In the genomic region with DNA sequence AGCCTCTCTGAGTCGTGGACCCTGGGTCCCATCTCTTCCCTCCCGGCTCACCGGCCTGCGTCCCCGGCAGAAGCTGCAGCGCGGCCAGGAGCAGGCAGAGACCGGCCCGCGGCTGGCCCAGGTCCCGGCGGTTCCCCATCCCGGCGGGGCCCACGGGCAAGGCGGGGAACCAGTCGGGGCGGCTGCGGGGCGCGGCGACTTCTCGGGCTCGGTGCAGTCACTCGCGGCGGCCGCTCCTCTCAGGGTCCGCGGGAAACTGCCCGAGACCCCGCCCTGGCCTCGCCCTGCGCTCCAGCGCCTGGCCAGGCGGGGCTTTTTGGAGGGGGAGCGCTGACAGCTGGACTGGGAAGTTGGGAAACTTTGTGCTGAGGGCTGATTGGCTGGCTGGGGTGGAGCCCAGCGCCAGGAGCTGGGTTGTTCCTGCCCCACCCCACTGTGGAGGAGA, we compare ENCODE assay signal across 9 cellular contexts. TPM values are rescaled to one million over a fixed set of nuclear protein-coding genes. Genes with fewer than 3 reads are reported as not detected.
DNase-seq lines count a peak whose midpoint lies in the region; ATAC-seq and TF ChIP-seq lines count a peak whose summit lies in the region.
"Had no signal": no experiment of that assay in that cellular context is flagged by ENCODE, and none has a peak within 500 bp of the region (broad histone marks: within the 10 kb centered on the region; RNA-seq: fewer than 3 reads in every experiment).

A gene (minus strand): TSS at position 258 of the 445 bp plus-strand sequence. CDS start 119 bp downstream, at position 139.

- 0 to 2% methylated on average over 1 to 20 of the region's 38 CpGs for WGBS in testis, 2 donors

- no peak within 1 kb of the TSS for H3K9ac ChIP-seq in HCT116 (ENCODE audit: low read length)

- DNase-seq in HCT116 (ENCODE audit: low read depth, low spot score): no peak
- peak; percentile 20 for DNase-seq in left kidney (ENCODE audit: low read depth, low spot score)
- peak; percentile 46 for DNase-seq in testis
- DNase-seq in NCI-H1092 (lab: John Stamatoyannopoulos, UW): no peak
- DNase-seq in NCI-H82 treated with DMSO at 0.1 percent for 48 hours (lab: John Stamatoyannopoulos, UW; ENCODE audit: unreplicated experiment): no peak

- H4K20me1 ChIP-seq in HCT116 (ENCODE audit: insufficient read depth): no peaks in the 10 kb centered on the region

- POLR2A ChIA-PET in HCT116 (lab: Charles Lee): no interaction called here

- H2AFZ ChIP-seq in HCT116 (ENCODE audit: low read depth, low read length, poor library complexity, severe bottlenecking): no peak within 1 kb of the TSS

- CTCF ChIA-PET in HCT116 (lab: Charles Lee): interaction anchor here (0.6 to 1.6 kb wide), 3 partner anchors 10 to 210 kb away, joined by 4 to 7 read pairs (median 6); no protein-coding TSS in a partner anchor

- H3K27me3 ChIP-seq in HCT116 (ENCODE audit: insufficient read depth, low read length) (peaks cover 51% of the 10 kb centered on the region), testis (no peaks in the 10 kb centered on the region)

- TF ChIP-seq CTCF in HCT116 (IDR thresholded peaks at IDR 0.05 in 2 of 3, conservative IDR thresholded peaks at IDR 0.05 in 1 of 3; ENCODE audit: borderline replicate concordance in 1 of 3, insufficient read depth in 1 of 3, low read depth in 2 of 3, low read length in 2 of 3) (no peak), testis (IDR thresholded peaks at IDR 0.05) (no peak)

- H3K27ac ChIP-seq in HCT116 (ENCODE audit: low read depth, low read length): no peak within 1 kb of the TSS
- peak within 1 kb of the TSS; percentile 19 for H3K27ac ChIP-seq in cingulate gyrus (ENCODE audit: low read depth, low read length)
- no peak within 1 kb of the TSS for H3K27ac ChIP-seq in testis
- H3K27ac ChIP-seq: VCaP had no signal

- intact Hi-C loops in HCT116 (cut with micrococcal nuclease) (no loop called here), testis (cut with DNase I; ENCODE audit: low total_unique reads) (no loop called here)

- H3K4me1 ChIP-seq in HCT116 (ENCODE audit: control insufficient read depth in 1 of 2, insufficient read depth in 2 of 2, low read length in 2 of 2) (peaks cover 0 to 23% of the 10 kb centered on the region in 2 experiments; a peak in 2 of 4 replicates), testis (peaks cover 44% of the 10 kb centered on the region)

- RAD21 ChIA-PET in HCT116 (lab: Charles Lee; ENCODE audit: low non-redundant PET in 1 of 2, low total read pairs in 2 of 2, uncharacterized antibody in 2 of 2, unreplicated experiment in 2 of 2): no interaction called here

- H3K36me3 ChIP-seq in HCT116 (ENCODE audit: control insufficient read depth in 1 of 2, insufficient read depth in 2 of 2, low read length in 2 of 2) (no peaks in the 10 kb centered on the region), testis (ENCODE audit: low read depth, missing control alignments) (no peaks in the 10 kb centered on the region)

- H3K9me2 ChIP-seq in HCT116 (ENCODE audit: insufficient read depth): no peaks in the 10 kb centered on the region

- no TSS peak for BruUV-seq in HCT116 (replicated peaks; lab: Mats Ljungman, UMichigan)

- no peaks in the 10 kb centered on the region for H3K79me2 ChIP-seq in HCT116 (ENCODE audit: insufficient read depth, low read length)

- peak; percentile 62 for ATAC-seq in HCT116
- no peak for ATAC-seq in HG02870 (IDR thresholded peaks at IDR 0.05; ENCODE audit: unreplicated experiment)
- ATAC-seq in GM19455 (IDR thresholded peaks at IDR 0.05; ENCODE audit: unreplicated experiment): no peak

- peak within 1 kb of the TSS; percentile 62 for H3K4me2 ChIP-seq in HCT116 (ENCODE audit: low read length)

- TF ChIP-seq RAD21 in HCT116 (IDR thresholded peaks at IDR 0.05; ENCODE audit: low read depth): no peak

- H3K4me3 ChIP-seq in HCT116 (replicated peaks in 1 of 2; ENCODE audit: low read depth in 1 of 2, low read length in 2 of 2) (peak within 1 kb of the TSS in 1 of 2 experiments; percentile 33; a peak in 1 of 4 replicates), testis (peak within 1 kb of the TSS; percentile 36)

- TF ChIP-seq POLR2A in HCT116 (IDR thresholded peaks at IDR 0.05; ENCODE audit: borderline replicate concordance, extremely low read depth, insufficient read depth, insufficient read length) (no peak), testis (IDR thresholded peaks at IDR 0.05) (no peak)

- no peaks in the 10 kb centered on the region for H3K9me3 ChIP-seq in HCT116 (ENCODE audit: control insufficient read depth in 1 of 2, insufficient read depth in 1 of 2, low read depth in 1 of 2, low read length in 2 of 2)
- no peaks in the 10 kb centered on the region for H3K9me3 ChIP-seq in testis

TF ChIP-seq in HCT116, 20 proteins besides CTCF, POLR2A, EP300 and RAD21:
- TF ChIP-seq EZH2phosphoT487 (IDR thresholded peaks at IDR 0.05; ENCODE audit: borderline replicate concordance) (no peak), SRF (IDR thresholded peaks at IDR 0.05; ENCODE audit: low read depth) (no peak), ZFX (IDR thresholded peaks at IDR 0.05) (no peak), FOSL1 (IDR thresholded peaks at IDR 0.05; ENCODE audit: low read depth) (no peak), ELF1 (IDR thresholded peaks at IDR 0.05; ENCODE audit: borderline replicate concordance, low read depth) (no peak)
TF ChIP-seq in HCT116: peak in this region for 0.

RNA-seq across cellular contexts. Expression of the gene that starts here (rescaled TPM):
- total RNA-seq in HCT116 (2021; ENCODE audit: unreplicated experiment) (0.15 TPM), testis (1 to 10 TPM; 5.5 to 7.0 TPM)
- 0.01 and 0.05 TPM in 2 replicates for polyA plus RNA-seq in HCT116 (2012)
- polyA plus RNA-seq in testis (ENCODE audit: insufficient read depth, low read depth, low replicate concordance): 7.6 TPM

Comparison
In these comparisons a context has a peak if more than half of its experiments do, and no peak if none do; other contexts are left out.
1. Peak in ATAC-seq and H3K4me2 ChIP-seq in HCT116; RNA of the gene not detected or under 1 TPM.
2. DNase-seq: peak in left kidney (single experiment) and testis (single experiment); none in HCT116 (single experiment), NCI-H1092 (single experiment) and NCI-H82 treated with DMSO at 0.1 percent for 48 hours (single experiment).